8 cellular contexts compared by ENCODE assay signal in the genomic region with DNA sequence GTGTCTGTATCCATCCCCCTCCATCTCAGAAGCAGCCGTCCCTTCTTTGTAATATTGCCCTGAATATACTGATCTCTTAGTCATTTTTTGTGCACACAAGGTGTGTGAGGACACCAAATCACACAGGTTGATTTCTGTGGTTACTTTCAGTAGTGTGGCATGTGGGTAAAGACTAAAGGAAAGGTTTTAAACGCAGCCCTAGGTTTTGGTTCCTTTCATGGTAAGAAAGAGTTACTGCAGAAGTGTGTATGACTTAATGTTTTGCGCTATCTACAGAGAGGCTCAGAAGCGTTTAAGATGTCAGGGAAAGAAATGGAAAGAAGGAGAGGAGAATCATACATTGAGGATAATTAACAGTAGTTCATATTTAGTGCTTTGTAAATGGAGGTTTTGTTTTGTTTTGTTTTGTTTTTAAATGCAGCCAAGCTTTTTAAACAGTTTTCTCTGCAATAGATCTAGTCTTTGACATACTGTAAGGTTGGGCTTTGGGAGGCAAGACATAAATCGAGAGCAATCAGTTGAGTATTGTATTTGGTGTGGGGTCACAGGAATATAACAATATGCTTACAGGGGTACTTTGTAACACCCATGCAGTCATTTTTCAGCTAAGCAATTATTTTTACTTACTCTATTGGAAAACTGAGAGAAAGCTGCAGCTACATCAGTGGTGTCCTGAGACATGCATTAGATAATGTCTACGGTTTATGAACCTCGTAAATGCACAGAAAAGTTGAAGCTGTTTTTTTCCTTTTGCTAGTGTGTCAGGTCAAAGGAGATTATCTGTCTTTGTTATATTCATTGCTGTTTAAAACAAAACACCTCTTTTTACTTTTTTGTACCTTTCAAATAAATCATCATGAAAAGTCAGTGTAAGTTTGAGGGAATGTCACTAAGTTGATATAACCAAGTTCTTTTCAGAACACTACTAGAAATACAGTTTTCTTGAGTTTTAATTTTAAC. TPM values are rescaled to one million over a fixed set of nuclear protein-coding genes. Genes with fewer than 3 reads are reported as not detected.
DNase-seq lines count a peak whose midpoint lies in the region; ATAC-seq, FAIRE-seq and TF ChIP-seq lines count a peak whose summit lies in the region.
"Had no signal": no experiment of that assay in that cellular context is flagged by ENCODE, and none has a peak within 500 bp of the region (broad histone marks: within the 10 kb centered on the region; RNA-seq: fewer than 3 reads in every experiment).

No MANE protein-coding gene starts in this region.

- no peaks in the 10 kb centered on the region for H3K79me2 ChIP-seq in endothelial cell of umbilical vein (ENCODE audit: control insufficient read depth, insufficient read depth, low read length)

- TSS peak; percentile 30 for BruUV-seq in endothelial cell of umbilical vein (replicated peaks; lab: Mats Ljungman, UMichigan)

- intact Hi-C loops in endothelial cell of umbilical vein (cut with micrococcal nuclease) (loop anchor here (2.0 to 10.0 kb wide), 3 partner anchors 213 to 1739 kb away; no protein-coding TSS in a partner anchor), gastrocnemius medialis (cut with DNase I; ENCODE audit: low total_unique reads) (loop anchor here (10.0 kb wide), 1 partner anchor 1399 kb away; no protein-coding TSS in a partner anchor)

- H2AFZ ChIP-seq in endothelial cell of umbilical vein (ENCODE audit: low read depth, low read length) = peak overlapping the region; percentile 95

- peaks cover 0 to 12% of the 10 kb centered on the region in 2 experiments for H3K27me3 ChIP-seq in endothelial cell of umbilical vein (ENCODE audit: control insufficient read depth in 2 of 2, insufficient read depth in 2 of 2, low read length in 2 of 2)
- H3K27me3 ChIP-seq in gastrocnemius medialis = no peaks in the 10 kb centered on the region

- in situ Hi-C loops in gastrocnemius medialis (cut with MboI; ENCODE audit: low sequenced_read_pairs in 4 of 4) = no loop called here

- peak overlapping the region; percentile 83 for H3K4me2 ChIP-seq in endothelial cell of umbilical vein (ENCODE audit: insufficient read depth, low read length)

- POLR2A ChIA-PET in endothelial cell of umbilical vein (lab: Charles Lee) = interaction anchor here (0.6 kb wide), 1 partner anchor 213 kb away, joined by 7 read pairs; no protein-coding TSS in a partner anchor

- H3K9ac ChIP-seq in endothelial cell of umbilical vein (replicated peaks; ENCODE audit: extremely low read depth, insufficient read depth, low read length) = peak overlapping the region; percentile 7

- H3K4me1 ChIP-seq in endothelial cell of umbilical vein (ENCODE audit: control insufficient read depth, extremely low read depth, insufficient read depth, low read length) (peaks cover 13% of the 10 kb centered on the region), gastrocnemius medialis (peaks cover 7 to 15% of the 10 kb centered on the region in 2 donors)

- FAIRE-seq in endothelial cell of umbilical vein (lab: Jason Lieb, UNC) = no peak

- H3K27ac ChIP-seq in endothelial cell of umbilical vein (ENCODE audit: insufficient read depth, low read depth, low read length) = no peak overlapping the region
- peak overlapping the region in 1 of 4 donors; percentile 79 for H3K27ac ChIP-seq in gastrocnemius medialis
- H3K27ac ChIP-seq: epithelial cell of prostate had no signal

- H3K9me3 ChIP-seq in endothelial cell of umbilical vein (replicated peaks; ENCODE audit: control insufficient read depth, insufficient read depth, low read length) (no peaks in the 10 kb centered on the region), gastrocnemius medialis (no peaks in the 10 kb centered on the region)

- CTCF ChIA-PET in endothelial cell of umbilical vein (lab: Charles Lee) = interaction anchor here (1.2 kb wide), 1 partner anchor 215 kb away, joined by 3 read pairs; no protein-coding TSS in a partner anchor

- TF ChIP-seq CTCF in endothelial cell of umbilical vein (IDR thresholded peaks at IDR 0.05; ENCODE audit: extremely low read depth in 1 of 2, insufficient read depth in 1 of 2, low read depth in 1 of 2, low read length in 2 of 2) (no peak), gastrocnemius medialis (IDR thresholded peaks at IDR 0.05 in 4 of 5, conservative IDR thresholded peaks at IDR 0.05 in 1 of 5) (no peak)

- ATAC-seq in GM18868 (IDR thresholded peaks at IDR 0.05; ENCODE audit: unreplicated experiment) (peak; percentile 29), gastrocnemius medialis (no peak), GM21515 (IDR thresholded peaks at IDR 0.05; ENCODE audit: unreplicated experiment) (no peak)

- no peaks in the 10 kb centered on the region for H3K9me1 ChIP-seq in endothelial cell of umbilical vein (replicated peaks; ENCODE audit: control insufficient read depth, extremely low read depth, insufficient read depth, low read length)

- H3K4me3 ChIP-seq in endothelial cell of umbilical vein (replicated peaks in 1 of 3; ENCODE audit: insufficient read depth in 1 of 3, low read depth in 1 of 3, low read length in 3 of 3) (peak overlapping the region in 1 of 3 experiments; percentile 60), gastrocnemius medialis (peak overlapping the region; percentile 72 to 95 (median 84))

- dilution Hi-C loops in endothelial cell of umbilical vein (cut with MboI; ENCODE audit: extremely low pct_ligation_motif_present, low sequenced_read_pairs) = no loop called here

- DNase-seq in NCI-H526 (lab: John Stamatoyannopoulos, UW) (peak; percentile 38 to 50), endothelial cell of umbilical vein (ENCODE audit: low read depth, low spot score) (peak; percentile 9), gastrocnemius medialis (no peak), NCI-H2107 (lab: John Stamatoyannopoulos, UW) (no peak), hepatic stellate cell (ENCODE audit: low spot score) (no peak)

- H3K36me3 ChIP-seq in endothelial cell of umbilical vein (ENCODE audit: control insufficient read depth in 2 of 2, extremely low read depth in 1 of 2, insufficient read depth in 2 of 2, low read length in 2 of 2) (no peaks in the 10 kb centered on the region), gastrocnemius medialis (no peaks in the 10 kb centered on the region)

- H4K20me1 ChIP-seq in endothelial cell of umbilical vein (replicated peaks; ENCODE audit: control insufficient read depth, extremely low read depth, insufficient read depth, low read length) = no peaks in the 10 kb centered on the region

- TF ChIP-seq POLR2A in endothelial cell of umbilical vein (IDR thresholded peaks at IDR 0.05; ENCODE audit: low read depth, low read length) (no peak), gastrocnemius medialis (IDR thresholded peaks at IDR 0.05) (no peak)

TF ChIP-seq in endothelial cell of umbilical vein, 7 proteins besides CTCF, POLR2A, EP300 and RAD21:
- TF ChIP-seq JUN (IDR thresholded peaks at IDR 0.05; ENCODE audit: borderline replicate concordance, insufficient read depth, insufficient read length, low read depth) (no peak), FOS (IDR thresholded peaks at IDR 0.05; ENCODE audit: borderline replicate concordance, insufficient read depth, low read length) (no peak), GATA2 (IDR thresholded peaks at IDR 0.05; ENCODE audit: insufficient read depth, insufficient read length, low read depth, low read length) (no peak), POLR2AphosphoS5 (IDR thresholded peaks at IDR 0.05; ENCODE audit: insufficient read depth, low read depth, low read length) (no peak), EZH2 (IDR thresholded peaks at IDR 0.05; ENCODE audit: borderline replicate concordance, low read depth, low read length, severe bottlenecking) (no peak), MYC (IDR thresholded peaks at IDR 0.05; ENCODE audit: low read depth, low read length) (no peak)
- TF ChIP-seq, protein P1, sequence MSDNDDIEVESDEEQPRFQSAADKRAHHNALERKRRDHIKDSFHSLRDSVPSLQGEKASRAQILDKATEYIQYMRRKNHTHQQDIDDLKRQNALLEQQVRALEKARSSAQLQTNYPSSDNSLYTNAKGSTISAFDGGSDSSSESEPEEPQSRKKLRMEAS (IDR thresholded peaks at IDR 0.05; ENCODE audit: insufficient read depth, insufficient read length) = no peak

RNA-seq across cellular contexts. Expression of a gene that starts 1.9 kb away (rescaled TPM):
- total RNA-seq in endothelial cell of umbilical vein (4.4 and 4.8 TPM in 2 replicates), gastrocnemius medialis (1 to 10 TPM; 4.1 to 5.1 (median 4.7) TPM)
- 2.6 and 3.0 TPM in 2 replicates for polyA plus RNA-seq in endothelial cell of umbilical vein
- 2.3 and 2.4 TPM in 2 replicates for polyA plus RNA-seq in endothelial cell of umbilical vein (2011; cell fraction: cytosol; rRNA removed)
- polyA plus RNA-seq in endothelial cell of umbilical vein (2011; cell fraction: nucleus; rRNA removed) = 7.2 and 7.6 TPM in 2 replicates
- 0.93 and 2.6 TPM in 2 replicates for polyA plus RNA-seq in endothelial cell of umbilical vein (2012)
- 12.2 and 15.4 TPM in 2 replicates for polyA minus RNA-seq in endothelial cell of umbilical vein
- polyA minus RNA-seq in endothelial cell of umbilical vein (2011; cell fraction: cytosol; rRNA and poly(A)+ RNA removed) = 3.6 TPM
- polyA minus RNA-seq in endothelial cell of umbilical vein (2011; cell fraction: nucleus; rRNA and poly(A)+ RNA removed) = 43.5 and 56.6 TPM in 2 replicates

Comparison
In these comparisons a context has a peak if more than half of its experiments do, and no peak if none do; other contexts are left out.
1. DNase-seq: peak in NCI-H526 (2 of 2) and endothelial cell of umbilical vein (single experiment); none in gastrocnemius medialis (0 of 2), NCI-H2107 (single experiment) and hepatic stellate cell (single experiment).